33 cellular contexts compared by ENCODE assay signal in genomic region chr7:12629816-12630614, GRCh38.
"Had no signal": no experiment of that assay in that cellular context is flagged by ENCODE, and none has a peak within 500 bp of the region (broad histone marks: within the 10 kb centered on the region; RNA-seq: fewer than 3 reads in every experiment).

No MANE protein-coding gene starts in this region.

- DNase-seq: activated CD4-positive, alpha-beta memory T cell treated with anti-CD3 and anti-CD28 coated beads, Interleukin-2, amount 10 ng/mL, durations not matched to agents 7 days and 5 days; activated CD4-positive, alpha-beta T cell treated with anti-CD3 and anti-CD28 coated beads for 1 hour; activated CD4-positive, alpha-beta T cell treated with anti-CD3 and anti-CD28 coated beads for 48 hours; activated CD4-positive, CD25-positive, alpha-beta regulatory T cell; activated CD8-positive, alpha-beta memory T cell treated with anti-CD3 and anti-CD28 coated beads for 24 hours; activated CD8-positive, alpha-beta memory T cell treated with anti-CD3 and anti-CD28 coated beads, Interleukin-2, amount 10 ng/mL, durations not matched to agents 7 days and 5 days; activated CD8-positive, alpha-beta memory T cell treated with anti-CD3 and anti-CD28 coated beads, Interleukin-2, amount 50 U/mL, for 48 hours; activated effector memory CD4-positive, alpha-beta T cell treated with anti-CD3 and anti-CD28 coated beads, Interleukin-2, amount 50 U/mL, for 16 hours; activated naive CD4-positive, alpha-beta T cell; activated naive CD4-positive, alpha-beta T cell treated with anti-CD3 and anti-CD28 coated beads, Interleukin-2, amount 50 U/mL, for 16 hours; activated naive CD8-positive, alpha-beta T cell treated with anti-CD3 and anti-CD28 coated beads for 36 hours; activated T-cell treated with anti-CD3 and anti-CD28 coated beads, Interleukin-2, amount 50 U/mL, for 1 hour; activated T-cell treated with anti-CD3 and anti-CD28 coated beads, Interleukin-2, amount 50 U/mL, for 72 hours; amniotic stem cell; aorta; brain microvascular endothelial cell; KG1; MM.1S; NCI-H1694; NCI-H1930; NCI-H226; NCI-H510A; NCI-H526; NK-92 treated with Interleukin-12 subunit alpha and Interleukin-12 subunit beta, amount 100 ng/mL, for 24 hours; PC-3; Peyer's patch; RPMI8226; SHP77 treated with DMSO at 0.1 percent for 48 hours; T-helper 1 cell; T-helper 2 cell; T-helper 9 cell had no signal

- H3K27ac ChIP-seq: brain microvascular endothelial cell, Peyer's patch, SJSA1, WERI-Rb-1 had no signal
